In the genomic region with DNA sequence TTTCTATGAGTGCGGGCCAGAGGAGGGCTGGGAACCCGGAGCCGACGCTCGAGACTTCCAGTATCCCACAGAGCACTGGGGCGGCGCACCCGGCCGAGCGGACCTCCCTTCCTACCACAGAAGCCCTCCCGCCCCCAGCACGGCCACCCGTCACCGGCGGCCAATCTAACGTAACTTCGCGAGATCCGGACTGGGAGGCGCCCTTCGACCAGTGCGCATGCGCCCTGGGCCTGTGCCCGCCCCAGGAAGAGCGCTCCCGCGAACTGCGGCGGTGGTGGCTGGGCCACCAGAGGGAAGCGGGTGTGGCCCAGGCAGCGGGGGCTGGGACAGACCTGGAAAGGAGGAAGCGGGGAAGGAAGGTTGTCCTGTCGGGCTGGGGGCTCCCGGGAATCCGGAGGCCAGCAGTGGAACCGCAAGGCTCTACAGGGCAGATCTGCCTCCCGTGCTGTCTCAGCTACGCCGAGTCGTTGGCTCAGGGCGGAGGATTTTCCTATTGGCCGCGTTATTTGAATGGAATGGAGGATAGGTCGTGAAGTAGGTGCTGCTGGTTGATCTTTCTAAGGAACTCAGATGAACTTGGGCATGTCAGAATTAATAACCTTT, we compare ENCODE assay signal across 8 cellular contexts. TPM values are rescaled to one million over a fixed set of nuclear protein-coding genes. Genes with fewer than 3 reads are reported as not detected.
DNase-seq lines count a peak whose midpoint lies in the region; ATAC-seq and TF ChIP-seq lines count a peak whose summit lies in the region.

A gene (minus strand): TSS at position 77 of the 603 bp plus-strand sequence. CDS start 166 bp downstream, outside the sequence.

- TF ChIP-seq EP300 in esophagus muscularis mucosa (IDR thresholded peaks at IDR 0.05): no peak

- no peaks in the 10 kb centered on the region for H3K36me3 ChIP-seq in KMS-11 (ENCODE audit: insufficient read depth)
- no peaks in the 10 kb centered on the region for H3K36me3 ChIP-seq in Peyer's patch
- H3K36me3 ChIP-seq in esophagus muscularis mucosa: no peaks in the 10 kb centered on the region

- peak within 1 kb of the TSS; percentile 83 for H3K27ac ChIP-seq in KMS-11
- peak within 1 kb of the TSS; percentile 85 to 97 (median 94) for H3K27ac ChIP-seq in Peyer's patch
- peak within 1 kb of the TSS; percentile 97 to 98 (median 98) for H3K27ac ChIP-seq in esophagus muscularis mucosa (replicated peaks in 1 of 4)

- H2AFZ ChIP-seq in KMS-11 (ENCODE audit: low read depth): peak within 1 kb of the TSS; percentile 71

- TF ChIP-seq CTCF in KMS-11 (conservative IDR thresholded peaks at IDR 0.05; ENCODE audit: low read depth, low read length) (no peak), Peyer's patch (IDR thresholded peaks at IDR 0.05) (peak in 3 of 6 experiments; percentile 33 to 44 (median 40)), esophagus muscularis mucosa (IDR thresholded peaks at IDR 0.05) (peak; percentile 1 to 25 (median 12))

- H3K36me3 Mint-ChIP-seq in activated T-cell treated with anti-CD3 and anti-CD28 coated beads, Interleukin-2, amount 50 U/mL, for 72 hours (ENCODE audit: insufficient read depth in 2 of 2): peaks cover 8 to 10% of the 10 kb centered on the region in 2 donors

- TF ChIP-seq POLR2A in Peyer's patch (IDR thresholded peaks at IDR 0.05) (peak; percentile 96 to 98), esophagus muscularis mucosa (IDR thresholded peaks at IDR 0.05; ENCODE audit: low read depth) (peak; percentile 92)

- WGBS in esophagus muscularis mucosa: under 1% methylated on average over 30 of the region's 44 CpGs

- H3K9me3 ChIP-seq in Peyer's patch (no peaks in the 10 kb centered on the region), esophagus muscularis mucosa (no peaks in the 10 kb centered on the region)

- ATAC-seq in GM21737 (IDR thresholded peaks at IDR 0.05; ENCODE audit: unreplicated experiment): peak; percentile 88
- peak; percentile 88 to 89 for ATAC-seq in activated T-cell treated with anti-CD3 and anti-CD28 coated beads, Interleukin-2, amount 50 U/mL, for 72 hours (replicated peaks in 1 of 2)

- H3K27me3 Mint-ChIP-seq in activated T-cell treated with anti-CD3 and anti-CD28 coated beads, Interleukin-2, amount 50 U/mL, for 72 hours (ENCODE audit: low read depth): no peaks in the 10 kb centered on the region

- H3K27ac Mint-ChIP-seq in activated T-cell treated with anti-CD3 and anti-CD28 coated beads, Interleukin-2, amount 50 U/mL, for 72 hours: peak within 1 kb of the TSS; percentile 93

- peak; percentile 88 for DNase-seq in DMS79 (lab: John Stamatoyannopoulos, UW)
- peak; percentile 94 to 98 (median 97) for DNase-seq in Peyer's patch
- peak; percentile 95 to 96 for DNase-seq in activated T-cell treated with anti-CD3 and anti-CD28 coated beads, Interleukin-2, amount 50 U/mL, for 72 hours
- peak; percentile 98 for DNase-seq in esophagus muscularis mucosa (ENCODE audit: extremely low spot score)
- peak; percentile 99 for DNase-seq in myocyte (ENCODE audit: low read depth)
- DNase-seq in stimulated activated CD8-positive, alpha-beta memory T cell treated with anti-CD3 and anti-CD28 coated beads, Interleukin-7, amount 100 ng/mL, for 48 hours (ENCODE audit: extremely low read depth in 1 of 2, low read depth in 1 of 2): peak; percentile 90 to 94

- peaks cover 28% of the 10 kb centered on the region for H3K4me1 Mint-ChIP-seq in activated T-cell treated with anti-CD3 and anti-CD28 coated beads, Interleukin-2, amount 50 U/mL, for 72 hours (ENCODE audit: low read depth)

- no peaks in the 10 kb centered on the region for H3K9me3 Mint-ChIP-seq in activated T-cell treated with anti-CD3 and anti-CD28 coated beads, Interleukin-2, amount 50 U/mL, for 72 hours

- intact Hi-C loops in esophagus muscularis mucosa (cut with DNase I): loop anchor here (5.0 to 10.0 kb wide), 3 partner anchors 120 to 252 kb away; no protein-coding TSS in a partner anchor

- H3K27me3 ChIP-seq in KMS-11 (ENCODE audit: insufficient read depth, low read depth) (no peaks in the 10 kb centered on the region), Peyer's patch (no peaks in the 10 kb centered on the region), esophagus muscularis mucosa (no peaks in the 10 kb centered on the region)

- H3K79me2 ChIP-seq in KMS-11 (ENCODE audit: insufficient read depth, low read depth): peaks cover 70% of the 10 kb centered on the region

- peak within 1 kb of the TSS; percentile 98 for H3K4me2 ChIP-seq in KMS-11

- H3K4me1 ChIP-seq in KMS-11 (ENCODE audit: low read depth, poor library complexity, severe bottlenecking): peaks cover 52% of the 10 kb centered on the region
- H3K4me1 ChIP-seq in Peyer's patch: peaks cover 0 to 20% (median 9%) of the 10 kb centered on the region in 4 donors
- peaks cover 16 to 44% (median 31%) of the 10 kb centered on the region in 4 donors for H3K4me1 ChIP-seq in esophagus muscularis mucosa

- H3K4me3 Mint-ChIP-seq in activated T-cell treated with anti-CD3 and anti-CD28 coated beads, Interleukin-2, amount 50 U/mL, for 72 hours: peak within 1 kb of the TSS; percentile 89 to 91

- peaks cover 15% of the 10 kb centered on the region for H4K20me1 ChIP-seq in KMS-11 (ENCODE audit: insufficient read depth)

- H3K9ac ChIP-seq in KMS-11: peak within 1 kb of the TSS; percentile 85

- H3K4me3 ChIP-seq in KMS-11 (IDR thresholded peaks at IDR 0.05; ENCODE audit: insufficient read depth, low read depth, low read length): peak within 1 kb of the TSS; percentile 69
- H3K4me3 ChIP-seq in Peyer's patch: peak within 1 kb of the TSS; percentile 78 to 98 (median 82)
- H3K4me3 ChIP-seq in esophagus muscularis mucosa: peak within 1 kb of the TSS; percentile 78 to 99 (median 88)

RNA-seq across cellular contexts. Expression of the gene that starts here (rescaled TPM):
- total RNA-seq in Peyer's patch (100 to 1,000 TPM in 2 of 4 donors, 10 to 100 TPM in 2; 79.2 to 276 (median 92.6) TPM), esophagus muscularis mucosa (100 to 1,000 TPM; 441 to 691 (median 542) TPM), myocyte (67.1 and 100 TPM in 2 replicates)
- 10 to 100 TPM; 66.6 to 67.5 TPM for total RNA-seq in activated T-cell treated with anti-CD3 and anti-CD28 coated beads, Interleukin-2, amount 50 U/mL, for 72 hours
- 29.8 TPM for polyA plus RNA-seq in myocyte (2012)

Comparison
In these comparisons a context has a peak if more than half of its experiments do, and no peak if none do; other contexts are left out.
1. Peak in every context shown above with its lines: DNase-seq, ATAC-seq, H3K4me3 ChIP-seq and H3K27ac ChIP-seq.